ENCODE assay signal across 29 cellular contexts in genomic region chr2:218128781-218129478, GRCh38. TPM values are rescaled to one million over a fixed set of nuclear protein-coding genes. Genes with fewer than 3 reads are reported as not detected.
A peak's percentile ranks its signal among the peaks of the same experiment; 100 is the strongest.
DNase-seq lines count a peak whose midpoint lies in the region; ATAC-seq, FAIRE-seq and TF ChIP-seq lines count a peak whose summit lies in the region.
"Had no signal": no experiment of that assay in that cellular context is flagged by ENCODE, and none has a peak within 500 bp of the region (broad histone marks: within the 10 kb centered on the region; RNA-seq: fewer than 3 reads in every experiment).

No MANE protein-coding gene starts in this region.

- peaks cover 24% of the 10 kb centered on the region for H3K27me3 ChIP-seq in astrocyte (ENCODE audit: insufficient read depth, low read length)
- H3K27me3 ChIP-seq in naive thymus-derived CD4-positive, alpha-beta T cell (ENCODE audit: control insufficient read depth in 2 of 2, insufficient read depth in 2 of 2, low read length in 2 of 2): peaks cover 0 to 7% of the 10 kb centered on the region in 2 donors
- H3K27me3 ChIP-seq: BLaER1, neural progenitor cell, thyroid gland had no signal

- no peaks in the 10 kb centered on the region for H3K36me3 Mint-ChIP-seq in stimulated activated naive CD8-positive, alpha-beta T cell treated with anti-CD3 and anti-CD28 coated beads, Interleukin-15, Interleukin-2, amounts not matched to agents 100 ng/mL and 50 ng/mL, for 24 hours (ENCODE audit: low read depth)
- no peaks in the 10 kb centered on the region for H3K36me3 Mint-ChIP-seq in astrocyte (ENCODE audit: low read depth, unreplicated experiment)
- no peaks in the 10 kb centered on the region for H3K36me3 Mint-ChIP-seq in naive thymus-derived CD4-positive, alpha-beta T cell
- H3K36me3 Mint-ChIP-seq: neural progenitor cell had no signal

- intact Hi-C loops in naive thymus-derived CD4-positive, alpha-beta T cell (cut with micrococcal nuclease): no loop called here
- intact Hi-C loops in OCI-LY7 (cut with micrococcal nuclease; ENCODE audit: unreplicated experiment): no loop called here

- peak overlapping the region; percentile 57 for H3K27ac Mint-ChIP-seq in stimulated activated naive CD8-positive, alpha-beta T cell treated with anti-CD3 and anti-CD28 coated beads, Interleukin-15, Interleukin-2, amounts not matched to agents 100 ng/mL and 50 ng/mL, for 24 hours
- H3K27ac Mint-ChIP-seq in astrocyte (ENCODE audit: unreplicated experiment): no peak overlapping the region
- no peak overlapping the region for H3K27ac Mint-ChIP-seq in naive thymus-derived CD4-positive, alpha-beta T cell
- H3K27ac Mint-ChIP-seq: activated CD8-positive, alpha-beta T cell treated with anti-CD3 and anti-CD28 coated beads for 36 hours; neural progenitor cell had no signal

- no peak for DNase-seq in stimulated activated naive CD8-positive, alpha-beta T cell treated with anti-CD3 and anti-CD28 coated beads, Interleukin-15, Interleukin-2, amounts not matched to agents 100 U/mL and 50 U/mL, for 24 hours
- DNase-seq in astrocyte (ENCODE audit: low read depth) (no peak), OCI-LY7 (ENCODE audit: low spot score) (no peak), frontal cortex (ENCODE audit: low spot score in 2 of 2) (no peak)
- no peak for DNase-seq in naive thymus-derived CD4-positive, alpha-beta T cell
- DNase-seq: activated CD4-positive, CD25-positive, alpha-beta regulatory T cell treated with anti-CD3 and anti-CD28 coated beads, Interleukin-2, amount 50 U/mL, for 72 hours; activated CD8-positive, alpha-beta T cell treated with anti-CD3 and anti-CD28 coated beads for 36 hours; activated T-cell treated with anti-CD3 and anti-CD28 coated beads, Interleukin-2, amount 50 U/mL, for 1 hour; amygdala; DND-41; left ventricle myocardium inferior; NCI-H1092 treated with DMSO at 0.1 percent for 48 hours; NCI-H2029 treated with DMSO at 0.1 percent for 48 hours; NCI-H345; psoas muscle; stimulated activated naive CD4-positive, alpha-beta T cell; T1000 had no signal

- TF ChIP-seq CTCF in astrocyte (IDR thresholded peaks at IDR 0.05; ENCODE audit: insufficient read depth, low read depth, low read length) (no peak), OCI-LY7 (conservative IDR thresholded peaks at IDR 0.05; ENCODE audit: low read length) (no peak)

- H3K4me2 ChIP-seq in astrocyte (ENCODE audit: low read length): no peak overlapping the region
- H3K4me2 ChIP-seq in OCI-LY7 (ENCODE audit: low read length): no peak overlapping the region
- H3K4me2 ChIP-seq: BLaER1, neural progenitor cell had no signal

- CTCF ChIA-PET in naive thymus-derived CD4-positive, alpha-beta T cell (lab: Charles Lee): no interaction called here
- CTCF ChIA-PET in OCI-LY7 (lab: Charles Lee; ENCODE audit: unreplicated experiment): no interaction called here

- no peaks in the 10 kb centered on the region for H3K4me1 ChIP-seq in astrocyte (ENCODE audit: insufficient read depth, low read length)
- no peaks in the 10 kb centered on the region for H3K4me1 ChIP-seq in naive thymus-derived CD4-positive, alpha-beta T cell (ENCODE audit: control insufficient read depth in 2 of 2, insufficient read depth in 2 of 2, low read length in 2 of 2)
- H3K4me1 ChIP-seq in OCI-LY7 (ENCODE audit: insufficient read depth, low read length, poor library complexity, severe bottlenecking): no peaks in the 10 kb centered on the region
- H3K4me1 ChIP-seq: psoas muscle, thyroid gland had no signal

- no peaks in the 10 kb centered on the region for H3K9me3 Mint-ChIP-seq in stimulated activated naive CD8-positive, alpha-beta T cell treated with anti-CD3 and anti-CD28 coated beads, Interleukin-15, Interleukin-2, amounts not matched to agents 100 ng/mL and 50 ng/mL, for 24 hours
- no peaks in the 10 kb centered on the region for H3K9me3 Mint-ChIP-seq in astrocyte (ENCODE audit: unreplicated experiment)
- H3K9me3 Mint-ChIP-seq in naive thymus-derived CD4-positive, alpha-beta T cell: no peaks in the 10 kb centered on the region
- H3K9me3 Mint-ChIP-seq: activated CD8-positive, alpha-beta T cell treated with anti-CD3 and anti-CD28 coated beads for 36 hours; neural progenitor cell had no signal

- peaks cover 4% of the 10 kb centered on the region for H3K4me1 Mint-ChIP-seq in stimulated activated naive CD8-positive, alpha-beta T cell treated with anti-CD3 and anti-CD28 coated beads, Interleukin-15, Interleukin-2, amounts not matched to agents 100 ng/mL and 50 ng/mL, for 24 hours (ENCODE audit: low read depth)
- peaks cover 13% of the 10 kb centered on the region for H3K4me1 Mint-ChIP-seq in astrocyte (ENCODE audit: low read depth, unreplicated experiment)
- H3K4me1 Mint-ChIP-seq in naive thymus-derived CD4-positive, alpha-beta T cell: peaks cover 5 to 19% (median 10%) of the 10 kb centered on the region in 7 donors

- H3K9me3 ChIP-seq in astrocyte (ENCODE audit: insufficient read depth, low read depth, low read length) (no peaks in the 10 kb centered on the region), OCI-LY7 (ENCODE audit: low read length) (no peaks in the 10 kb centered on the region)
- no peaks in the 10 kb centered on the region for H3K9me3 ChIP-seq in naive thymus-derived CD4-positive, alpha-beta T cell (ENCODE audit: control insufficient read depth in 2 of 3, low read length in 3 of 3)
- H3K9me3 ChIP-seq: left ventricle myocardium inferior, psoas muscle, thyroid gland had no signal

- BruUV-seq in OCI-LY7 (replicated peaks; lab: Mats Ljungman, UMichigan): no TSS peak

- H3K79me2 ChIP-seq in astrocyte (ENCODE audit: insufficient read depth, low read length) (no peaks in the 10 kb centered on the region), OCI-LY7 (ENCODE audit: insufficient read depth, low read depth, low read length) (no peaks in the 10 kb centered on the region)

- no peaks in the 10 kb centered on the region for H3K36me3 ChIP-seq in astrocyte (ENCODE audit: insufficient read depth, low read length)
- no peaks in the 10 kb centered on the region for H3K36me3 ChIP-seq in naive thymus-derived CD4-positive, alpha-beta T cell (ENCODE audit: control insufficient read depth in 2 of 3, insufficient read depth in 3 of 3, low read length in 3 of 3)
- H3K36me3 ChIP-seq in OCI-LY7 (ENCODE audit: insufficient read depth, low read length): no peaks in the 10 kb centered on the region
- H3K36me3 ChIP-seq: BLaER1, left ventricle myocardium inferior, neural progenitor cell, thyroid gland had no signal

- no peaks in the 10 kb centered on the region for H3K9me2 ChIP-seq in OCI-LY7 (ENCODE audit: insufficient read depth, low read length)

- H3K27ac ChIP-seq in astrocyte (ENCODE audit: low read depth, low read length): peak overlapping the region; percentile 26
- no peak overlapping the region for H3K27ac ChIP-seq in naive thymus-derived CD4-positive, alpha-beta T cell (ENCODE audit: low read depth, low read length)
- H3K27ac ChIP-seq in OCI-LY7 (ENCODE audit: low read depth, low read length, poor library complexity, severe bottlenecking): no peak overlapping the region
- H3K27ac ChIP-seq: BLaER1, left ventricle myocardium inferior, neural progenitor cell, psoas muscle, thyroid gland had no signal

- POLR2A ChIA-PET in naive thymus-derived CD4-positive, alpha-beta T cell (lab: Charles Lee): no interaction called here
- POLR2A ChIA-PET in OCI-LY7 (lab: Charles Lee): no interaction called here

- no peak overlapping the region for H3K9ac ChIP-seq in astrocyte (ENCODE audit: low read length)
- H3K9ac ChIP-seq: BLaER1, neural progenitor cell had no signal

- peaks cover 5% of the 10 kb centered on the region for H3K27me3 Mint-ChIP-seq in stimulated activated naive CD8-positive, alpha-beta T cell treated with anti-CD3 and anti-CD28 coated beads, Interleukin-15, Interleukin-2, amounts not matched to agents 100 ng/mL and 50 ng/mL, for 24 hours
- H3K27me3 Mint-ChIP-seq in astrocyte (ENCODE audit: low read depth, unreplicated experiment): peaks cover 39% of the 10 kb centered on the region
- peaks cover 4 to 17% (median 10%) of the 10 kb centered on the region in 5 donors for H3K27me3 Mint-ChIP-seq in naive thymus-derived CD4-positive, alpha-beta T cell

- no peak overlapping the region for H3K4me3 Mint-ChIP-seq in stimulated activated naive CD8-positive, alpha-beta T cell treated with anti-CD3 and anti-CD28 coated beads, Interleukin-15, Interleukin-2, amounts not matched to agents 100 ng/mL and 50 ng/mL, for 24 hours
- H3K4me3 Mint-ChIP-seq in astrocyte (ENCODE audit: unreplicated experiment): no peak overlapping the region
- peak overlapping the region in 1 of 10 donors; percentile 70 for H3K4me3 Mint-ChIP-seq in naive thymus-derived CD4-positive, alpha-beta T cell
- H3K4me3 Mint-ChIP-seq: activated CD8-positive, alpha-beta T cell treated with anti-CD3 and anti-CD28 coated beads for 36 hours; neural progenitor cell had no signal

- H2AFZ ChIP-seq in astrocyte (ENCODE audit: low read depth, low read length): no peak overlapping the region
- H2AFZ ChIP-seq in OCI-LY7 (ENCODE audit: low read length): no peak overlapping the region
- H2AFZ ChIP-seq: neural progenitor cell had no signal

- ATAC-seq in stimulated activated naive CD8-positive, alpha-beta T cell treated with anti-CD3 and anti-CD28 coated beads, Interleukin-15, Interleukin-2, amounts not matched to agents 100 U/mL and 50 U/mL, for 24 hours: no peak
- peak; percentile 52 for ATAC-seq in naive thymus-derived CD4-positive, alpha-beta T cell
- ATAC-seq in GM21717 (IDR thresholded peaks at IDR 0.05; ENCODE audit: unreplicated experiment) (no peak), HG02678 (IDR thresholded peaks at IDR 0.05; ENCODE audit: unreplicated experiment) (no peak)
- ATAC-seq: activated CD8-positive, alpha-beta T cell treated with anti-CD3 and anti-CD28 coated beads for 36 hours; psoas muscle had no signal

- FAIRE-seq in astrocyte (lab: Jason Lieb, UNC) (no peak), frontal cortex (lab: Jason Lieb, UNC) (no peak)
- FAIRE-seq: endothelial cell of umbilical vein, GM12891 had no signal

- H3K4me3 ChIP-seq in astrocyte (ENCODE audit: insufficient read depth, low read depth, low read length) (no peak overlapping the region), OCI-LY7 (ENCODE audit: low read depth, low read length, poor library complexity, severe bottlenecking) (no peak overlapping the region)
- no peak overlapping the region for H3K4me3 ChIP-seq in naive thymus-derived CD4-positive, alpha-beta T cell (ENCODE audit: low read length)
- H3K4me3 ChIP-seq: BLaER1, left ventricle myocardium inferior, neural progenitor cell, psoas muscle, thyroid gland had no signal

- H4K20me1 ChIP-seq in astrocyte (ENCODE audit: insufficient read depth, low read length) (no peaks in the 10 kb centered on the region), OCI-LY7 (ENCODE audit: insufficient read depth, low read length) (no peaks in the 10 kb centered on the region)
- H4K20me1 ChIP-seq: BLaER1 had no signal

RNA-seq across cellular contexts. Expression of gene CXCR2, which starts 3.1 kb away (rescaled TPM):
- total RNA-seq in astrocyte (0.07 TPM in 1 of 2 replicates, not detected in the other), OCI-LY7 (2022) (not detected in 2 replicates), frontal cortex (under 0.01 TPM)
- total RNA-seq in naive thymus-derived CD4-positive, alpha-beta T cell: 1 to 10 TPM in 1 of 5 experiments, under 1 TPM in 2, not detected in 2; 0.13 to 3.0 (median 0.73) TPM
- not detected for polyA plus RNA-seq in naive thymus-derived CD4-positive, alpha-beta T cell
- total RNA-seq in OCI-LY7 (2014; rRNA removed; shearing (Covaris generic)): not detected in 2 replicates
- total RNA-seq: dermis microvascular lymphatic vessel endothelial cell, endothelial cell of umbilical vein, RPMI7951 had no signal
- polyA plus RNA-seq: endothelial cell of umbilical vein had no signal

RNA-seq across cellular contexts. Expression of gene CXCR1, which starts 37.8 kb away (rescaled TPM):
- total RNA-seq in astrocyte: not detected in 2 replicates
- total RNA-seq in naive thymus-derived CD4-positive, alpha-beta T cell: 1 to 10 TPM in 1 of 5 experiments, under 1 TPM in 2, not detected in 2; 0.16 to 1.0 (median 0.29) TPM
- polyA plus RNA-seq in naive thymus-derived CD4-positive, alpha-beta T cell: under 1 TPM in 1 of 2 donors, not detected in 1; 0.20 TPM
- total RNA-seq in OCI-LY7 (2014; rRNA removed; shearing (Covaris generic)): not detected in 2 replicates
- total RNA-seq in OCI-LY7 (2022): not detected in 2 replicates
- under 0.01 TPM for total RNA-seq in frontal cortex
- total RNA-seq: activated CD8-positive, alpha-beta T cell treated with anti-CD3 and anti-CD28 coated beads for 36 hours; dermis microvascular lymphatic vessel endothelial cell; endothelial cell of umbilical vein; RPMI7951 had no signal
- polyA plus RNA-seq: endothelial cell of umbilical vein had no signal

RNA-seq across cellular contexts. Expression of gene RUFY4, which starts 59.9 kb away (rescaled TPM):
- not detected in 2 replicates for total RNA-seq in astrocyte
- total RNA-seq in naive thymus-derived CD4-positive, alpha-beta T cell: 1 to 10 TPM in 4 of 5 experiments, under 1 TPM in 1; 0.40 to 6.6 (median 2.4) TPM
- polyA plus RNA-seq in naive thymus-derived CD4-positive, alpha-beta T cell: not detected
- total RNA-seq in OCI-LY7 (2014; rRNA removed; shearing (Covaris generic)): not detected in 2 replicates
- not detected in 2 replicates for total RNA-seq in OCI-LY7 (2022)
- not detected for total RNA-seq in frontal cortex
- total RNA-seq: cardiac septum, dermis microvascular lymphatic vessel endothelial cell, endothelial cell of umbilical vein, left ventricle myocardium inferior, psoas muscle, RPMI7951, skeletal muscle tissue, thyroid gland had no signal
- polyA plus RNA-seq: endothelial cell of umbilical vein had no signal
